In the genomic region with DNA sequence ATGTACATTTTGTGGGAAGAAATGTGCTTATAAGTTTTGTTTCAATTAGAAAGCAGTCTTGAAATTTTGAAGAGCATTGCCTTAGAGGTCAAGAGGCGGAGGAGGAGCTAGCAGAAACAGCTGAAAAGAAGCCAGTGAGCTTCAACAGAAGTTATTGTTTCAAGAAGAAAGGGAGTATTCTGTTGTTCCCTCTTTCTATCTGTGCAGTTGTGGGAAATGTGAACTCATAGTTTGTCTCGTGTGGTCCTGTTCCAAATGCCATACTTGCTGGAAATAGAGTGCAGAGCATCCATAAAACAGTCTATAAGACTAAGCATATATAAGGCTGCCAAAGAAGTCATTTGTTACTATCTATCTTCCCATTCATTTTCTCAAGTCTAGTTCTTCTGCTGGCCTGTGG, we compare ENCODE assay signal across 13 cellular contexts.
DNase-seq lines count a peak whose midpoint lies in the region; ATAC-seq and TF ChIP-seq lines count a peak whose summit lies in the region.
"Had no signal": no experiment of that assay in that cellular context is flagged by ENCODE, and none has a peak within 500 bp of the region (broad histone marks: within the 10 kb centered on the region; RNA-seq: fewer than 3 reads in every experiment).

No MANE protein-coding gene starts in this region.

- ATAC-seq in HG02840 (IDR thresholded peaks at IDR 0.05; ENCODE audit: low FRiP score, unreplicated experiment): no peak
- ATAC-seq in HG02763 (IDR thresholded peaks at IDR 0.05; ENCODE audit: unreplicated experiment): no peak
- no peak for ATAC-seq in HG02870 (IDR thresholded peaks at IDR 0.05; ENCODE audit: unreplicated experiment)
- ATAC-seq: A549; CD8-positive, alpha-beta T cell; HepG2 had no signal

- TF ChIP-seq POLR2A in erythroblast (IDR thresholded peaks at IDR 0.05; ENCODE audit: low read length): no peak

- peak; percentile 75 for DNase-seq in foreskin melanocyte
- peak; percentile 74 for DNase-seq in medulla oblongata (ENCODE audit: extremely low spot score)
- peak; percentile 75 for DNase-seq in putamen (ENCODE audit: low spot score)
- no peak for DNase-seq in erythroblast (lab: John Stamatoyannopoulos, UW)
- DNase-seq: Caco-2; CD8-positive, alpha-beta T cell; DMS53; GF-D8 had no signal

Comparison
In these comparisons a context has a peak if more than half of its experiments do, and no peak if none do; other contexts are left out.
1. DNase-seq: peak in foreskin melanocyte (single experiment), medulla oblongata (single experiment) and putamen (single experiment); none in erythroblast (0 of 2).